Comparison of ENCODE assay signal across 17 cellular contexts in the genomic region with DNA sequence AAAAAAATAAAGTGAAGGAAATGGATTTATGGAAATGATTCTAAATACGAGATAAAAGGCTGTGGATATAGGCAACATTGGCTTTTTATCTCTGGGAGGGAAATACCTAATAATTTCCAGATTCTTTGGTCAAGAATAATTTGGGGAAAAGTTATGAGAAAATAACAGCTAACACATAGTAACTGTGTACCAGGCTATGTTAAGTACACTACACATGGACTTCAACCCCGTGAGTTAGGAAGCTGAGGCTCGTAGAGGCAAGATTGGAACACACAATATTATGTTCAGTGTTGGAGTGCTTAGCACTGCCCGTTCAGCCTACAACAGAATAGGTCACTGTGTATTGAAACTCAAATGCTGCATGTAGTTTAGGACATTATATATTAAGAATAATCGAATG. TPM values are rescaled to one million over a fixed set of nuclear protein-coding genes. Genes with fewer than 3 reads are reported as not detected.
DNase-seq lines count a peak whose midpoint lies in the region; ATAC-seq and TF ChIP-seq lines count a peak whose summit lies in the region.
"Had no signal": no experiment of that assay in that cellular context is flagged by ENCODE, and none has a peak within 500 bp of the region (broad histone marks: within the 10 kb centered on the region; RNA-seq: fewer than 3 reads in every experiment).

No MANE protein-coding gene starts in this region.

- H3K27me3 ChIP-seq in left ventricle myocardium inferior (ENCODE audit: low read depth) (no peaks in the 10 kb centered on the region), liver (ENCODE audit: control insufficient read depth in 4 of 4, insufficient read depth in 4 of 4, low read length in 3 of 4) (no peaks in the 10 kb centered on the region)
- H3K27me3 ChIP-seq: cardiac muscle cell, thyroid gland had no signal

- 49% methylated on average over 5 of the region's 5 CpGs for WGBS in liver

- no peak overlapping the region for H3K4me3 ChIP-seq in left ventricle myocardium inferior
- H3K4me3 ChIP-seq in liver (ENCODE audit: low read depth in 1 of 3, low read length in 3 of 3), result no peak overlapping the region
- H3K4me3 ChIP-seq: thyroid gland had no signal

- H3K9ac ChIP-seq in liver (ENCODE audit: low read depth in 1 of 2, low read length in 2 of 2), result no peak overlapping the region

- TF ChIP-seq CTCF in left ventricle myocardium inferior (IDR thresholded peaks at IDR 0.05; ENCODE audit: borderline replicate concordance), result no peak
- no peak for TF ChIP-seq CTCF in liver (IDR thresholded peaks at IDR 0.05; ENCODE audit: low read depth, low read length, missing input control)

- intact Hi-C loops in left ventricle myocardium inferior (cut with micrococcal nuclease) (loop anchor here (10.0 kb wide), 1 partner anchor 67 kb away; the partner anchor contains the start of gene NR4A2), cardiac septum (cut with DNase I) (loop anchor here (2.0 kb wide), 1 partner anchor 67 kb away; no protein-coding TSS in a partner anchor), sciatic nerve (cut with DNase I) (loop anchor here (5.0 kb wide), 1 partner anchor 60 kb away; no protein-coding TSS in a partner anchor)

- DNase-seq in left ventricle myocardium inferior (no peak), cardiac septum (ENCODE audit: low spot score) (no peak), RPMI7951 (ENCODE audit: low read depth) (peak; percentile 37), 8988T (no peak), sciatic nerve (ENCODE audit: low spot score) (no peak)
- DNase-seq: activated CD4-positive, alpha-beta T cell treated with anti-CD3 and anti-CD28 coated beads, Interleukin-2, amount 10 ng/mL, durations not matched to agents 7 days and 5 days; activated naive CD8-positive, alpha-beta T cell treated with anti-CD3 and anti-CD28 coated beads, Interleukin-2, amount 10 ng/mL, durations not matched to agents 7 days and 5 days; activated T-cell treated with anti-CD3 and anti-CD28 coated beads, Interleukin-2, amount 50 U/mL, for 24 hours; GOT3; NCI-H1694; stimulated activated CD4-positive, alpha-beta T cell treated with anti-CD3 and anti-CD28 coated beads, Interleukin-1b, Interleukin-23, amount 100 ng/mL, for 48 hours; thyroid gland had no signal

- no peak for TF ChIP-seq RAD21 in liver (IDR thresholded peaks at IDR 0.05)

- H3K9me3 ChIP-seq in left ventricle myocardium inferior (replicated peaks) (no peaks in the 10 kb centered on the region), liver (ENCODE audit: control insufficient read depth in 4 of 4, low read length in 3 of 4) (no peaks in the 10 kb centered on the region)
- H3K9me3 ChIP-seq: thyroid gland had no signal

- H3K27ac ChIP-seq in left ventricle myocardium inferior (replicated peaks), result peak overlapping the region; percentile 92
- H3K27ac ChIP-seq in liver (ENCODE audit: low read depth in 1 of 2, low read length in 2 of 2), result no peak overlapping the region
- H3K27ac ChIP-seq: cardiac muscle cell, epithelial cell of prostate had no signal

- no peaks in the 10 kb centered on the region for H3K36me3 ChIP-seq in left ventricle myocardium inferior
- H3K36me3 ChIP-seq in liver (ENCODE audit: control insufficient read depth in 4 of 4, insufficient read depth in 3 of 4, low read depth in 1 of 4, low read length in 3 of 4), result no peaks in the 10 kb centered on the region
- H3K36me3 ChIP-seq: cardiac muscle cell, thyroid gland had no signal

- ATAC-seq in sciatic nerve, result no peak
- no peak for ATAC-seq in HG03457 (IDR thresholded peaks at IDR 0.05; ENCODE audit: unreplicated experiment)
- no peak for ATAC-seq in GM19463 (IDR thresholded peaks at IDR 0.05; ENCODE audit: unreplicated experiment)

- H3K4me1 ChIP-seq in left ventricle myocardium inferior, result peaks cover 12% of the 10 kb centered on the region
- peaks cover 10 to 38% (median 17%) of the 10 kb centered on the region in 4 donors for H3K4me1 ChIP-seq in liver (ENCODE audit: control insufficient read depth in 4 of 4, insufficient read depth in 4 of 4, low read length in 3 of 4)

TF ChIP-seq in liver, 16 proteins besides CTCF, POLR2A, EP300 and RAD21:
- TF ChIP-seq EGR1 (IDR thresholded peaks at IDR 0.05; ENCODE audit: low read depth in 2 of 2) (no peak), FOXA2 (IDR thresholded peaks at IDR 0.05) (no peak), HNF4G (IDR thresholded peaks at IDR 0.05) (no peak), SP1 (IDR thresholded peaks at IDR 0.05) (peak; percentile 70), ZBTB33 (IDR thresholded peaks at IDR 0.05) (no peak), TAF1 (conservative IDR thresholded peaks at IDR 0.05) (no peak), HNF4A (conservative IDR thresholded peaks at IDR 0.05) (peak; percentile 47 to 67), FOXA1 (IDR thresholded peaks at IDR 0.05) (no peak), RXRA (IDR thresholded peaks at IDR 0.05) (no peak)

RNA-seq across cellular contexts. Expression of gene GPD2, which starts 34.3 kb away (rescaled TPM):
- total RNA-seq in left ventricle myocardium inferior, result 14.4 TPM
- 12.6 TPM for total RNA-seq in cardiac septum
- 95.2 and 103 TPM in 2 replicates for total RNA-seq in RPMI7951 (2014; rRNA removed; shearing (Covaris generic))
- 10 to 100 TPM in 1 of 2 donors, 1 to 10 TPM in 1; 9.1 to 14.3 TPM for total RNA-seq in liver
- polyA plus RNA-seq in liver, result 1 to 10 TPM; 1.4 to 3.0 TPM
- 56.4 TPM for total RNA-seq in sciatic nerve
